In genomic region chr2:61537590-61538178, GRCh38 we compare ENCODE assay signal across 1 cellular context.
TF ChIP-seq lines count a peak whose summit lies in the region.

No MANE protein-coding gene starts in this region.

TF ChIP-seq in HepG2, 621 proteins besides CTCF, POLR2A, EP300 and RAD21 (continued from another document and continues in another):
- TF ChIP-seq GMEB2 (CRISPR knock-in tag; IDR thresholded peaks at IDR 0.05; ENCODE audit: low read depth) (no peak), ARNT2 (CRISPR knock-in tag; IDR thresholded peaks at IDR 0.05; ENCODE audit: low read depth) (no peak), ZNF576 (CRISPR knock-in tag; IDR thresholded peaks at IDR 0.05) (no peak), ZNF777 (CRISPR knock-in tag; IDR thresholded peaks at IDR 0.05) (0 out of 2 replicates have a peak, but pooled peaks have one; percentile 9), ZNF441 (CRISPR knock-in tag; IDR thresholded peaks at IDR 0.05; ENCODE audit: borderline replicate concordance) (0 out of 2 replicates have a peak, but pooled peaks have one; percentile 44), ELF3 (CRISPR knock-in tag; IDR thresholded peaks at IDR 0.05) (no peak), ELK4 (CRISPR knock-in tag; IDR thresholded peaks at IDR 0.05; ENCODE audit: borderline replicate concordance) (no peak), ZMAT5 (CRISPR knock-in tag; IDR thresholded peaks at IDR 0.05; ENCODE audit: borderline replicate concordance, low read depth) (no peak), STAG1 (CRISPR knock-in tag; IDR thresholded peaks at IDR 0.05) (no peak), PHF20 (CRISPR knock-in tag; IDR thresholded peaks at IDR 0.05) (no peak), KDM4B (CRISPR knock-in tag; IDR thresholded peaks at IDR 0.05) (no peak), TERF1 (CRISPR knock-in tag; IDR thresholded peaks at IDR 0.05) (no peak), ZNF569 (CRISPR knock-in tag; IDR thresholded peaks at IDR 0.05; ENCODE audit: borderline replicate concordance) (no peak), ZNF557 (CRISPR knock-in tag; IDR thresholded peaks at IDR 0.05) (no peak), THAP8 (CRISPR knock-in tag; IDR thresholded peaks at IDR 0.05; ENCODE audit: borderline replicate concordance) (no peak), KLF15 (CRISPR knock-in tag; IDR thresholded peaks at IDR 0.05; ENCODE audit: borderline replicate concordance) (no peak), ZNF292 (CRISPR knock-in tag; IDR thresholded peaks at IDR 0.05; ENCODE audit: borderline replicate concordance, low read depth) (no peak), PREB (CRISPR knock-in tag; IDR thresholded peaks at IDR 0.05) (no peak), RFX1 (IDR thresholded peaks at IDR 0.05) (no peak), HINFP (CRISPR knock-in tag; IDR thresholded peaks at IDR 0.05; ENCODE audit: low read depth) (no peak), ZNF768 (CRISPR knock-in tag; IDR thresholded peaks at IDR 0.05) (no peak), RXRB (CRISPR knock-in tag; IDR thresholded peaks at IDR 0.05; ENCODE audit: borderline replicate concordance) (no peak), FOXA3 (CRISPR knock-in tag; IDR thresholded peaks at IDR 0.05) (no peak), CERS6 (CRISPR knock-in tag; IDR thresholded peaks at IDR 0.05) (no peak), ARNTL (CRISPR knock-in tag; IDR thresholded peaks at IDR 0.05) (0 out of 2 replicates have a peak, but pooled peaks have one; percentile 14), BRF2 (CRISPR knock-in tag; IDR thresholded peaks at IDR 0.05) (no peak), DRAP1 (CRISPR knock-in tag; IDR thresholded peaks at IDR 0.05) (no peak), ZFP37 (CRISPR knock-in tag; IDR thresholded peaks at IDR 0.05; ENCODE audit: borderline replicate concordance) (no peak), NFYB (CRISPR knock-in tag; IDR thresholded peaks at IDR 0.05) (no peak), MEIS1 (CRISPR knock-in tag; IDR thresholded peaks at IDR 0.05; ENCODE audit: borderline replicate concordance) (no peak), ZNF335 (CRISPR knock-in tag; IDR thresholded peaks at IDR 0.05) (no peak), SNRNP70 (IDR thresholded peaks at IDR 0.05; ENCODE audit: low read depth, low read length) (no peak), FOXC1 (CRISPR knock-in tag; IDR thresholded peaks at IDR 0.05; ENCODE audit: borderline replicate concordance) (no peak), ELF4 (CRISPR knock-in tag; IDR thresholded peaks at IDR 0.05; ENCODE audit: borderline replicate concordance) (peak; percentile 3; the same call in 1 of the 2 replicates), SRY (CRISPR knock-in tag; IDR thresholded peaks at IDR 0.05) (0 out of 2 replicates have a peak, but pooled peaks have one; percentile 56), REL (CRISPR knock-in tag; conservative IDR thresholded peaks at IDR 0.05) (peak; percentile 13; the same call in 1 of the 2 replicates), ZBTB7A (CRISPR knock-in tag; IDR thresholded peaks at IDR 0.05) (no peak), HNF4G (IDR thresholded peaks at IDR 0.05; ENCODE audit: borderline replicate concordance, low read depth, low read length) (no peak), HNF4G (CRISPR knock-in tag; IDR thresholded peaks at IDR 0.05; ENCODE audit: borderline replicate concordance, low read depth) (no peak), ZFX (CRISPR knock-in tag; IDR thresholded peaks at IDR 0.05; ENCODE audit: low read depth) (no peak), SNAPC4 (CRISPR knock-in tag; IDR thresholded peaks at IDR 0.05) (no peak), BORCS8-MEF2B (CRISPR knock-in tag; IDR thresholded peaks at IDR 0.05) (no peak), SMYD3 (CRISPR knock-in tag; IDR thresholded peaks at IDR 0.05) (0 out of 2 replicates have a peak, but pooled peaks have one; percentile 10), NRL (CRISPR knock-in tag; IDR thresholded peaks at IDR 0.05; ENCODE audit: borderline replicate concordance) (no peak; the same call in 1 of the 2 replicates), ZNF274 (CRISPR knock-in tag; IDR thresholded peaks at IDR 0.05) (no peak), ZNF639 (CRISPR knock-in tag; conservative IDR thresholded peaks at IDR 0.05) (no peak), NFYC (CRISPR knock-in tag; IDR thresholded peaks at IDR 0.05) (no peak), ZNF713 (CRISPR knock-in tag; IDR thresholded peaks at IDR 0.05) (no peak), NCOR1 (IDR thresholded peaks at IDR 0.05; ENCODE audit: borderline replicate concordance, low read length) (no peak), ZNF75D (CRISPR knock-in tag; IDR thresholded peaks at IDR 0.05; ENCODE audit: borderline replicate concordance) (no peak), ERF (CRISPR knock-in tag; IDR thresholded peaks at IDR 0.05) (no peak), U2AF1 (optimal IDR thresholded peaks at IDR 0.05; ENCODE audit: low read depth, low read length) (no peak), ZNF256 (CRISPR knock-in tag; conservative IDR thresholded peaks at IDR 0.05) (no peak)
